In the genomic region with DNA sequence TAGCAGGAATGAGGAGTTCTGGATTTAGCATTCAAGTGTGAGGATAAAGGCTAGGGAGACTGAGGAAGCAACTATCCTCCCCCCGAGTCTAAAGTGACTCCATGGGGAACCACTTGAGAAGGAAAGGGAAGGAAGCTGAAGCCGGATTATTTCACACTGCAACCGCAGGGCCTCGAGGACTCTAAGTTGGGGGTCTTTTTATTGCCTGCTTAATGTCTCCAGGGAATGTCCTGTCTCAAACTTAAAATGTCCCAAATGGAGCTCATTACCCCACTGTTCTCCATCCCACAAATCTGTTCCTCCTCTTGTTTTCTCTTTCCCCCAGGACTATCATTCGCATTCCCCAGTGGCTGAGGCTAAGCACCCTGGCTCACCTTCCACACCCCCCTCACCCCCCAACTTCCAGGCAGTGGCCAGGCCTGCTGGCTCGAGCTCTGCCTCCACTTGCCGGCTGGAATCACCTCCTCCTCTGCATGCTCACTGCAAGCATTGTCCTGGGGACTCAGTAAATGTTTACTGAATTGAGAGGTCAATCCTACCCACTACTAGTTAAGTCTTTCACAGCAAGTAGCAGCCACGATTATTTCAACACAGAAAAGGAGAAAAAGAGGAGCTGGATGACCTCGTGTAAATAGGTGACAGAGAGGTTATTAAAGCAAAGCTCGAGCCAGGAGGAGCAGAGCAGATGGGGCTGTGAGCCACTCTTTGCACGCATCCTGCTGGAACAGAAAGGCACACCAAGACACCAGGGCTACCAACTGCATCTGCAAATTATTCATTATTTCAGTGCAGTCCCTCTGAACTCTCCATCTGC, we compare ENCODE assay signal across 11 cellular contexts. TPM values are rescaled to one million over a fixed set of nuclear protein-coding genes. Genes with fewer than 3 reads are reported as not detected.
DNase-seq lines count a peak whose midpoint lies in the region; ATAC-seq, FAIRE-seq and TF ChIP-seq lines count a peak whose summit lies in the region.
"Had no signal": no experiment of that assay in that cellular context is flagged by ENCODE, and none has a peak within 500 bp of the region (broad histone marks: within the 10 kb centered on the region; RNA-seq: fewer than 3 reads in every experiment).

No MANE protein-coding gene starts in this region.

- H3K27ac ChIP-seq in temporal lobe (ENCODE audit: low read depth, low read length), result peak overlapping the region; percentile 47
- H3K27ac ChIP-seq: parathyroid adenoma had no signal

- DNase-seq in NCI-H748 (lab: John Stamatoyannopoulos, UW; ENCODE audit: unreplicated experiment) (peak; percentile 18), NCI-H748 treated with DMSO at 0.1 percent for 48 hours (lab: John Stamatoyannopoulos, UW) (no peak), astrocyte of the spinal cord (ENCODE audit: low read depth, low spot score) (peak; percentile 67), cerebellar cortex (ENCODE audit: low spot score) (no peak)
- DNase-seq in activated T-cell treated with anti-CD3 and anti-CD28 coated beads, Interleukin-2, amount 50 U/mL, for 24 hours, result no peak
- DNase-seq: activated T-cell treated with anti-CD3 and anti-CD28 coated beads, Interleukin-2, amount 50 U/mL, for 48 hours had no signal

- H3K4me3 Mint-ChIP-seq in activated T-cell treated with anti-CD3 and anti-CD28 coated beads, Interleukin-2, amount 50 U/mL, for 24 hours, result no peak overlapping the region

- peak; percentile 24 for FAIRE-seq in islet of Langerhans (lab: Jason Lieb, UNC)
- FAIRE-seq: colon had no signal

- H3K4me1 Mint-ChIP-seq in activated T-cell treated with anti-CD3 and anti-CD28 coated beads, Interleukin-2, amount 50 U/mL, for 24 hours (ENCODE audit: low read depth), result peaks cover 46% of the 10 kb centered on the region

- H3K27ac Mint-ChIP-seq in activated T-cell treated with anti-CD3 and anti-CD28 coated beads, Interleukin-2, amount 50 U/mL, for 24 hours, result no peak overlapping the region

- no peaks in the 10 kb centered on the region for H3K36me3 Mint-ChIP-seq in activated T-cell treated with anti-CD3 and anti-CD28 coated beads, Interleukin-2, amount 50 U/mL, for 24 hours (ENCODE audit: low read depth)

- in situ Hi-C loops in astrocyte of the spinal cord (cut with HindIII; ENCODE audit: low sequenced_read_pairs), result no loop called here

- no peak for ATAC-seq in GM18519 (IDR thresholded peaks at IDR 0.05; ENCODE audit: low FRiP score, unreplicated experiment)

- H3K27me3 Mint-ChIP-seq in activated T-cell treated with anti-CD3 and anti-CD28 coated beads, Interleukin-2, amount 50 U/mL, for 24 hours, result no peaks in the 10 kb centered on the region

- TF ChIP-seq CTCF in astrocyte of the spinal cord (IDR thresholded peaks at IDR 0.05; ENCODE audit: low read depth, low read length), result no peak

- no peak overlapping the region for H3K4me3 ChIP-seq in astrocyte of the spinal cord (ENCODE audit: low read depth, low read length)

- H3K9me3 Mint-ChIP-seq in activated T-cell treated with anti-CD3 and anti-CD28 coated beads, Interleukin-2, amount 50 U/mL, for 24 hours, result no peaks in the 10 kb centered on the region

RNA-seq across cellular contexts. Expression of a gene that starts 32.3 kb away (rescaled TPM):
- 20.4 TPM for total RNA-seq in temporal lobe

Comparison
In these comparisons a context has a peak if more than half of its experiments do, and no peak if none do; other contexts are left out.
1. DNase-seq: peak in NCI-H748 (single experiment) and astrocyte of the spinal cord (single experiment); none in NCI-H748 treated with DMSO at 0.1 percent for 48 hours (single experiment), activated T-cell treated with anti-CD3 and anti-CD28 coated beads, Interleukin-2, amount 50 U/mL, for 24 hours (single experiment) and cerebellar cortex (single experiment).